In genomic region chr13:74134777-74135305, GRCh38 we compare ENCODE assay signal across 8 cellular contexts. TPM values are rescaled to one million over a fixed set of nuclear protein-coding genes. Genes with fewer than 3 reads are reported as not detected.
DNase-seq lines count a peak whose midpoint lies in the region; ATAC-seq and TF ChIP-seq lines count a peak whose summit lies in the region.

No MANE protein-coding gene starts in this region.

- intact Hi-C loops in tibial artery (cut with DNase I; ENCODE audit: low total_unique reads): loop anchor here (10.0 kb wide), 4 partner anchors 70 to 300 kb away; no protein-coding TSS in a partner anchor

- ATAC-seq in HG03025 (IDR thresholded peaks at IDR 0.05; ENCODE audit: low FRiP score, unreplicated experiment): peak; percentile 19
- ATAC-seq in omental fat pad (ENCODE audit: low FRiP score): peak; percentile 49

- H3K4me1 ChIP-seq in fibroblast of lung (ENCODE audit: control insufficient read depth, extremely low read depth, insufficient read depth, low read length): peaks cover 13% of the 10 kb centered on the region
- H3K4me1 ChIP-seq in tibial artery: peaks cover 0 to 21% (median 13%) of the 10 kb centered on the region in 4 donors

- H3K4me3 ChIP-seq in fibroblast of lung (replicated peaks in 1 of 4; ENCODE audit: control extremely low read depth in 1 of 4, insufficient read depth in 1 of 4, low read depth in 3 of 4, low read length in 4 of 4) (peak overlapping the region; percentile 66 to 82 (median 74)), tibial artery (peak overlapping the region; percentile 73 to 93)

- no peaks in the 10 kb centered on the region for H4K20me1 ChIP-seq in fibroblast of lung (ENCODE audit: control insufficient read depth, extremely low read depth, insufficient read depth, low read length)

- peak overlapping the region; percentile 77 for H3K9ac ChIP-seq in fibroblast of lung (ENCODE audit: insufficient read depth, low read length)

- TF ChIP-seq CTCF in fibroblast of lung (conservative IDR thresholded peaks at IDR 0.05 in 1 of 2, IDR thresholded peaks at IDR 0.05 in 1 of 2; ENCODE audit: low read depth in 1 of 2, low read length in 2 of 2) (no peak), omental fat pad (IDR thresholded peaks at IDR 0.05) (no peak), tibial artery (IDR thresholded peaks at IDR 0.05) (no peak)

- peak; percentile 71 for DNase-seq in NK-92 treated with Interleukin-12 subunit alpha and Interleukin-12 subunit beta, amount 100 ng/mL, for 24 hours (lab: John Stamatoyannopoulos, UW)
- DNase-seq in NK-92 (lab: John Stamatoyannopoulos, UW; ENCODE audit: unreplicated experiment) (no peak), NCI-H526 treated with DMSO at 0.1 percent for 48 hours (lab: John Stamatoyannopoulos, UW) (peak; percentile 74), fibroblast of lung (ENCODE audit: low read depth in 2 of 2) (no peak), omental fat pad (ENCODE audit: low spot score) (no peak), tibial artery (peak; percentile 53 to 84)
- peak; percentile 79 for DNase-seq in activated T-cell treated with anti-CD3 and anti-CD28 coated beads, Interleukin-2, amount 50 U/mL, for 1 hour

- H3K9me3 ChIP-seq in fibroblast of lung (ENCODE audit: control insufficient read depth, insufficient read depth, low read depth, low read length): no peaks in the 10 kb centered on the region
- H3K9me3 ChIP-seq in tibial artery: no peaks in the 10 kb centered on the region

- peaks cover 38% of the 10 kb centered on the region for H3K79me2 ChIP-seq in fibroblast of lung (ENCODE audit: control insufficient read depth, insufficient read depth, low read length)

- H3K4me2 ChIP-seq in fibroblast of lung (ENCODE audit: extremely low read depth, insufficient read depth, low read length): peak overlapping the region; percentile 84

- no peaks in the 10 kb centered on the region for H3K27me3 ChIP-seq in fibroblast of lung (ENCODE audit: control insufficient read depth, insufficient read depth, low read length)
- H3K27me3 ChIP-seq in tibial artery: no peaks in the 10 kb centered on the region

- H2AFZ ChIP-seq in fibroblast of lung (ENCODE audit: low read length): peak overlapping the region; percentile 41

- H3K36me3 ChIP-seq in fibroblast of lung (ENCODE audit: control insufficient read depth, insufficient read depth, low read length) (no peaks in the 10 kb centered on the region), tibial artery (no peaks in the 10 kb centered on the region)

- peak overlapping the region; percentile 74 for H3K27ac ChIP-seq in fibroblast of lung (ENCODE audit: insufficient read depth, low read length)
- peak overlapping the region; percentile 97 to 98 for H3K27ac ChIP-seq in tibial artery

RNA-seq across cellular contexts. Expression of gene KLF12, which starts 0.6 kb away (rescaled TPM):
- total RNA-seq in fibroblast of lung: 10.5 and 11.4 TPM in 2 replicates
- 12.2 and 18.2 TPM in 2 replicates for polyA plus RNA-seq in fibroblast of lung
- polyA plus RNA-seq in fibroblast of lung (2012): 4.3 and 7.8 TPM in 2 replicates
- polyA minus RNA-seq in fibroblast of lung (ENCODE audit: low replicate concordance): 21.1 and 63.1 TPM in 2 replicates
- 10 to 100 TPM in 1 of 4 donors, 1 to 10 TPM in 3; 2.4 to 14.5 (median 3.9) TPM for total RNA-seq in omental fat pad

Comparison
In these comparisons a context has a peak if more than half of its experiments do, and no peak if none do; other contexts are left out.
1. DNase-seq: peak in NK-92 treated with Interleukin-12 subunit alpha and Interleukin-12 subunit beta, amount 100 ng/mL, for 24 hours (single experiment), NCI-H526 treated with DMSO at 0.1 percent for 48 hours (single experiment), activated T-cell treated with anti-CD3 and anti-CD28 coated beads, Interleukin-2, amount 50 U/mL, for 1 hour (single experiment) and tibial artery (2 of 2); none in NK-92 (single experiment), fibroblast of lung (0 of 2) and omental fat pad (single experiment).